11 cellular contexts compared by ENCODE assay signal in genomic region chr1:201536542-201536941, GRCh38. TPM values are rescaled to one million over a fixed set of nuclear protein-coding genes. Genes with fewer than 3 reads are reported as not detected.
DNase-seq lines count a peak whose midpoint lies in the region; FAIRE-seq and TF ChIP-seq lines count a peak whose summit lies in the region.
"Had no signal": no experiment of that assay in that cellular context is flagged by ENCODE, and none has a peak within 500 bp of the region (broad histone marks: within the 10 kb centered on the region; RNA-seq: fewer than 3 reads in every experiment).

No MANE protein-coding gene starts in this region.

- H3K9me3 Mint-ChIP-seq in brain = peaks cover 0 to 8% (median 0%) of the 10 kb centered on the region in 5 experiments

- peak; percentile 86 for DNase-seq in HS-5 (ENCODE audit: low read depth)
- DNase-seq in iris pigment epithelial cell (ENCODE audit: low read depth) = peak; percentile 88
- peak; percentile 85 to 88 for DNase-seq in tibial artery
- DNase-seq in NCI-H748 (lab: John Stamatoyannopoulos, UW; ENCODE audit: unreplicated experiment) = no peak
- DNase-seq in NCI-H146 (lab: John Stamatoyannopoulos, UW) = no peak
- DNase-seq in D721Med (ENCODE audit: insufficient read length, low spot score) = no peak
- no peak for DNase-seq in NCI-H774 (lab: John Stamatoyannopoulos, UW)
- DNase-seq: cortex of kidney; NK-92 treated with Interleukin-12 subunit alpha and Interleukin-12 subunit beta, amount 100 ng/mL, for 24 hours had no signal

- intact Hi-C loops in tibial artery (cut with DNase I; ENCODE audit: low total_unique reads) = no loop called here

- TF ChIP-seq CTCF in brain (conservative IDR thresholded peaks at IDR 0.05) (no peak), tibial artery (IDR thresholded peaks at IDR 0.05) (no peak), D721Med (IDR thresholded peaks at IDR 0.05; ENCODE audit: insufficient read depth, missing control alignments) (no peak)

- peak overlapping the region; percentile 82 to 85 for H3K27ac ChIP-seq in tibial artery

- peak overlapping the region in 1 of 2 donors; percentile 7 for H3K4me3 ChIP-seq in tibial artery

- H3K36me3 Mint-ChIP-seq in brain = no peaks in the 10 kb centered on the region

- peaks cover 69% of the 10 kb centered on the region for H3K4me1 Mint-ChIP-seq in brain

- H3K27ac Mint-ChIP-seq in brain = peak overlapping the region in 2 of 5 experiments; percentile 11 to 50

- H3K9me3 ChIP-seq in tibial artery = no peaks in the 10 kb centered on the region

- H3K4me1 ChIP-seq in tibial artery = peaks cover 0 to 75% (median 63%) of the 10 kb centered on the region in 4 donors

- H3K27me3 ChIP-seq in tibial artery = no peaks in the 10 kb centered on the region

- FAIRE-seq in D721Med (lab: Jason Lieb, UNC) = no peak
- FAIRE-seq: HepG2 had no signal

- peak overlapping the region in 4 of 5 experiments; percentile 9 to 51 (median 24) for H3K4me3 Mint-ChIP-seq in brain

- no peaks in the 10 kb centered on the region for H3K36me3 ChIP-seq in tibial artery

- peaks cover 75% of the 10 kb centered on the region for H3K27me3 Mint-ChIP-seq in brain

RNA-seq across cellular contexts. Expression of gene NAV1, which starts 2.4 kb away (rescaled TPM):
- polyA plus RNA-seq in brain (ENCODE audit: insufficient read depth, low read depth, low replicate concordance) = 55.4 TPM
- polyA plus RNA-seq: HepG2 had no signal

RNA-seq across cellular contexts. Expression of gene CSRP1, which starts 29.6 kb away (rescaled TPM):
- polyA plus RNA-seq in brain (ENCODE audit: insufficient read depth, low read depth, low replicate concordance) = 599 TPM

Comparison
In these comparisons a context has a peak if more than half of its experiments do, and no peak if none do; other contexts are left out.
1. DNase-seq: peak in HS-5 (single experiment), iris pigment epithelial cell (single experiment) and tibial artery (2 of 2); none in NCI-H748 (single experiment), NCI-H146 (single experiment), D721Med (single experiment) and NCI-H774 (single experiment).